14 cellular contexts compared by ENCODE assay signal in genomic region chr4:70943115-70943514, GRCh38. TPM values are rescaled to one million over a fixed set of nuclear protein-coding genes. Genes with fewer than 3 reads are reported as not detected.
A peak's percentile ranks its signal among the peaks of the same experiment; 100 is the strongest.
DNase-seq lines count a peak whose midpoint lies in the region; ATAC-seq, FAIRE-seq and TF ChIP-seq lines count a peak whose summit lies in the region.
"Had no signal": no experiment of that assay in that cellular context is flagged by ENCODE, and none has a peak within 500 bp of the region (broad histone marks: within the 10 kb centered on the region; RNA-seq: fewer than 3 reads in every experiment).

No MANE protein-coding gene starts in this region.

- H3K4me3 ChIP-seq in keratinocyte (ENCODE audit: control insufficient read depth in 2 of 3, extremely low read depth in 1 of 3, insufficient read depth in 2 of 3, low read depth in 1 of 3, low read length in 3 of 3) = no peak overlapping the region
- no peak overlapping the region for H3K4me3 ChIP-seq in PC-9
- H3K4me3 ChIP-seq in left ventricle myocardium inferior = no peak overlapping the region
- H3K4me3 ChIP-seq: adrenal gland had no signal

- no peaks in the 10 kb centered on the region for H3K9me2 ChIP-seq in PC-9 (ENCODE audit: insufficient read depth)

- POLR2A ChIA-PET in PC-9 (lab: Charles Lee; ENCODE audit: unreplicated experiment) = no interaction called here

- H3K4me2 ChIP-seq in keratinocyte (ENCODE audit: control insufficient read depth, extremely low read depth, insufficient read depth, low read depth, low read length) (no peak overlapping the region), PC-9 (no peak overlapping the region)
- H3K4me2 ChIP-seq: KMS-11 had no signal

- BruUV-seq in PC-9 (replicated peaks; lab: Mats Ljungman, UMichigan) = no TSS peak

- TF ChIP-seq CTCF in keratinocyte (optimal IDR thresholded peaks at IDR 0.05 in 1 of 3, IDR thresholded peaks at IDR 0.05 in 1 of 3, conservative IDR thresholded peaks at IDR 0.05 in 1 of 3; ENCODE audit: extremely low read depth in 1 of 3, insufficient read depth in 2 of 3, low read length in 3 of 3) = no peak
- TF ChIP-seq CTCF in PC-9 (conservative IDR thresholded peaks at IDR 0.05) = no peak
- TF ChIP-seq CTCF in left ventricle myocardium inferior (IDR thresholded peaks at IDR 0.05; ENCODE audit: borderline replicate concordance) = no peak

- DNase-seq in keratinocyte (ENCODE audit: low read depth, low spot score) (no peak), PC-9 (no peak), left ventricle myocardium inferior (no peak), Ammon's horn (ENCODE audit: low spot score) (no peak), cerebellar nuclear complex (lab: John Stamatoyannopoulos, UW) (no peak)
- DNase-seq: activated CD4-positive, alpha-beta T cell treated with anti-CD3 and anti-CD28 coated beads, Interleukin-2, amount 10 ng/mL, durations not matched to agents 7 days and 5 days; adrenal gland; DMS 273 treated with DMSO at 0.1 percent for 48 hours; kidney; NK-92 treated with Interleukin-12 subunit alpha and Interleukin-12 subunit beta, amount 100 ng/mL, for 24 hours had no signal

- H3K4me1 ChIP-seq in keratinocyte (ENCODE audit: control insufficient read depth, extremely low read depth, insufficient read depth, low read length) (no peaks in the 10 kb centered on the region), PC-9 (replicated peaks; ENCODE audit: insufficient read depth) (no peaks in the 10 kb centered on the region), left ventricle myocardium inferior (peaks cover 8% of the 10 kb centered on the region)

- H3K27me3 ChIP-seq in keratinocyte (ENCODE audit: control insufficient read depth, extremely low read depth, insufficient read depth, low read length) = no peaks in the 10 kb centered on the region
- no peaks in the 10 kb centered on the region for H3K27me3 ChIP-seq in PC-9 (ENCODE audit: insufficient read depth, low read depth)
- H3K27me3 ChIP-seq in left ventricle myocardium inferior (ENCODE audit: low read depth) = no peaks in the 10 kb centered on the region
- H3K27me3 ChIP-seq: adrenal gland had no signal

- H4K20me1 ChIP-seq in keratinocyte (ENCODE audit: control insufficient read depth, extremely low read depth, insufficient read depth, low read length) (no peaks in the 10 kb centered on the region), PC-9 (ENCODE audit: insufficient read depth) (no peaks in the 10 kb centered on the region)

- dilution Hi-C loops in keratinocyte (cut with MboI; ENCODE audit: extremely low pct_ligation_motif_present, low sequenced_read_pairs) = no loop called here

- H3K9me3 ChIP-seq in keratinocyte (ENCODE audit: control insufficient read depth, low read depth, low read length) (no peaks in the 10 kb centered on the region), PC-9 (ENCODE audit: insufficient read depth, low read depth) (no peaks in the 10 kb centered on the region), left ventricle myocardium inferior (replicated peaks) (no peaks in the 10 kb centered on the region)
- H3K9me3 ChIP-seq: adrenal gland had no signal

- H3K79me2 ChIP-seq in keratinocyte (ENCODE audit: control insufficient read depth, insufficient read depth, low read length) (peaks cover 47% of the 10 kb centered on the region), PC-9 (ENCODE audit: low read depth) (no peaks in the 10 kb centered on the region)

- peak; percentile 43 for FAIRE-seq in keratinocyte (lab: Jason Lieb, UNC)

- H3K9ac ChIP-seq in keratinocyte (ENCODE audit: control insufficient read depth, extremely low read depth, insufficient read depth, low read length) = no peak overlapping the region
- H3K9ac ChIP-seq: KMS-11 had no signal

- no peak overlapping the region for H3K27ac ChIP-seq in keratinocyte (ENCODE audit: control insufficient read depth, insufficient read depth, low read length)
- H3K27ac ChIP-seq in PC-9 = no peak overlapping the region
- no peak overlapping the region for H3K27ac ChIP-seq in left ventricle myocardium inferior (replicated peaks)
- H3K27ac ChIP-seq: adrenal gland, KMS-11 had no signal

- H3K36me3 ChIP-seq in keratinocyte (ENCODE audit: control insufficient read depth in 2 of 2, extremely low read depth in 1 of 2, insufficient read depth in 2 of 2, low read length in 2 of 2) (no peaks in the 10 kb centered on the region), PC-9 (ENCODE audit: low read depth) (no peaks in the 10 kb centered on the region), left ventricle myocardium inferior (no peaks in the 10 kb centered on the region)
- H3K36me3 ChIP-seq: adrenal gland had no signal

- CTCF ChIA-PET in PC-9 (lab: Charles Lee) = no interaction called here

- no peaks in the 10 kb centered on the region for H3K9me1 ChIP-seq in keratinocyte (ENCODE audit: control insufficient read depth, extremely low read depth, insufficient read depth, low read length)

- intact Hi-C loops in PC-9 (cut with micrococcal nuclease; ENCODE audit: unreplicated experiment) = no loop called here
- intact Hi-C loops in left ventricle myocardium inferior (cut with micrococcal nuclease) = no loop called here

- H2AFZ ChIP-seq in keratinocyte (ENCODE audit: control insufficient read depth, low read length) (no peak overlapping the region), PC-9 (no peak overlapping the region)

- H3F3A ChIP-seq in PC-9 (ENCODE audit: insufficient read depth, low read depth) = no peaks in the 10 kb centered on the region

- ATAC-seq in GM18870 (IDR thresholded peaks at IDR 0.05; ENCODE audit: unreplicated experiment) (peak; percentile 64), HG02642 (IDR thresholded peaks at IDR 0.05; ENCODE audit: poor library complexity, unreplicated experiment) (peak; percentile 76), HG03558 (IDR thresholded peaks at IDR 0.05; ENCODE audit: extremely low read depth, unreplicated experiment) (peak; percentile 85)

RNA-seq across cellular contexts. Expression of gene MOB1B, which starts 40.9 kb away (rescaled TPM):
- polyA plus RNA-seq in keratinocyte = 9.5 to 15.6 TPM (median 11.2 TPM) in 3 replicates
- 7.7 TPM for polyA plus RNA-seq in keratinocyte (2011; ENCODE audit: low read depth)
- polyA plus RNA-seq in keratinocyte (2011; cell fraction: cytosol; rRNA removed) = 6.4 and 12.1 TPM in 2 replicates
- 14.2 and 15.5 TPM in 2 replicates for polyA plus RNA-seq in keratinocyte (2011; cell fraction: nucleus; rRNA removed)
- polyA plus RNA-seq in keratinocyte (2012; ENCODE audit: low replicate concordance) = 5.9 and 12.0 TPM in 2 replicates
- polyA minus RNA-seq in keratinocyte = 6.0 to 46.9 TPM (median 21.2 TPM) in 3 replicates
- polyA minus RNA-seq in keratinocyte (2011; cell fraction: cytosol; rRNA and poly(A)+ RNA removed) = 57.6 TPM
- polyA minus RNA-seq in keratinocyte (2011; cell fraction: nucleus; rRNA and poly(A)+ RNA removed) = 14.9 and 27.1 TPM in 2 replicates
- total RNA-seq in PC-9 (2021) = 14.5 and 14.6 TPM in 2 replicates
- 18.3 TPM for total RNA-seq in left ventricle myocardium inferior

RNA-seq across cellular contexts. Expression of gene DCK, which starts 50.3 kb away (rescaled TPM):
- 4.4 to 11.3 TPM (median 7.2 TPM) in 3 replicates for polyA plus RNA-seq in keratinocyte
- 11.7 TPM for polyA plus RNA-seq in keratinocyte (2011; ENCODE audit: low read depth)
- 5.0 and 8.3 TPM in 2 replicates for polyA plus RNA-seq in keratinocyte (2011; cell fraction: cytosol; rRNA removed)
- polyA plus RNA-seq in keratinocyte (2011; cell fraction: nucleus; rRNA removed) = 3.9 and 4.8 TPM in 2 replicates
- polyA plus RNA-seq in keratinocyte (2012; ENCODE audit: low replicate concordance) = 7.3 and 7.8 TPM in 2 replicates
- 0.43 to 3.9 TPM (median 1.3 TPM) in 3 replicates for polyA minus RNA-seq in keratinocyte
- polyA minus RNA-seq in keratinocyte (2011; cell fraction: cytosol; rRNA and poly(A)+ RNA removed) = 3.6 TPM
- 2.2 and 4.1 TPM in 2 replicates for polyA minus RNA-seq in keratinocyte (2011; cell fraction: nucleus; rRNA and poly(A)+ RNA removed)
- total RNA-seq in PC-9 (2021) (10.1 and 11.8 TPM in 2 replicates), left ventricle myocardium inferior (7.5 TPM)
